Comparison of ENCODE assay signal across 8 cellular contexts in the genomic region with DNA sequence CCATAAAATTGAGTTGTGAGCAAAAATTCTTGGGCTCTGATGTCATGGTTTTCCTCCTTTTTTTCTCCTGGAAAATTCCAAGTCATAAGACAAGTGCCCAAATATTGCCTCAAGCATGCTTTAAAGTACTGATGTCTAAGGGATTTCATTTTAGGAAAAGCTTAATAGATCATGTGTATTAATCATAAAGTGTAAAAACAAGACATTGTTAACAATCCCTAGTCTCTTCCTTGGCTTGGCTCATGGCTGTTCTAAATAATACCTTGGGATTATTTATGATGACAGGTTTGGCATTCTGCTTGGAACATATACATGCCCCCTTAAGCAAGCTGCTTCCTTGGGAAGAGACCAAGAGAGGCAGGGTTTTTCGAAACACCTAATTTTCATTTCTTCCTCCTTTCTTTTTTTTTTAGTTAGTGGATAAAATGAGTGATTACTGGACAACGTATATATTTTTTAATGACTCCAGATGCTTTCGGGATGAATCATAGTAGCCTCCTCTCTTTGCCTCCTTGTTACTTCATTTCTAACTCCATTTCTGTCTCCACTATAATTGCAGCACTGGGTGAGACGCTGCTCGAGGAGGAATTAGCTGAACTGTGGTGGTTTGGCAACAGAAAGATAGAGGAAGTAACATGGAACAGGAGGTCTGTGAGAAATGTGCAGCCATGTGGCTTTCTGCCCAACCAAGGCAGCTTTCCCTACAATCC.
A peak's percentile ranks its signal among the peaks of the same experiment; 100 is the strongest.
DNase-seq lines count a peak whose midpoint lies in the region; ATAC-seq and TF ChIP-seq lines count a peak whose summit lies in the region.

No MANE protein-coding gene starts in this region.

- no peaks in the 10 kb centered on the region for H3K27me3 ChIP-seq in BLaER1 treated with 17β-estradiol and CSF1 and Interleukin-3, amounts not matched to agents 10 nM and 100 nM

- POLR2A ChIA-PET in HEK293T (lab: Yijun Ruan, JAX): no interaction called here

- CTCF ChIA-PET in HEK293T (lab: Yijun Ruan, JAX): no interaction called here

- DNase-seq in Kasumi-1 (lab: John Stamatoyannopoulos, UW) (peak; percentile 94 to 96), astrocyte of the spinal cord (ENCODE audit: low read depth, low spot score) (peak; percentile 88), medulla oblongata (ENCODE audit: extremely low spot score) (peak; percentile 69), D341Med (ENCODE audit: low spot score) (no peak), HEK293T (ENCODE audit: extremely low spot score) (no peak), NCI-H82 treated with DMSO at 0.1 percent for 48 hours (lab: John Stamatoyannopoulos, UW; ENCODE audit: unreplicated experiment) (no peak)

- no peak for TF ChIP-seq CTCF in astrocyte of the spinal cord (IDR thresholded peaks at IDR 0.05; ENCODE audit: low read depth, low read length)

- H3K36me3 ChIP-seq in BLaER1 treated with 17β-estradiol and CSF1 and Interleukin-3, amounts not matched to agents 10 nM and 100 nM: no peaks in the 10 kb centered on the region

- H3K9ac ChIP-seq in BLaER1 treated with 17β-estradiol and CSF1 and Interleukin-3, amounts not matched to agents 10 nM and 100 nM: peak overlapping the region in 3 of 11 experiments; percentile 34 to 55 (median 37); a peak in 4 of 22 replicates

- in situ Hi-C loops in astrocyte of the spinal cord (cut with HindIII; ENCODE audit: low sequenced_read_pairs): no loop called here

- no peak for ATAC-seq in HG03469 (IDR thresholded peaks at IDR 0.05; ENCODE audit: unreplicated experiment)

- peak overlapping the region in 5 of 11 experiments; percentile 2 to 69 (median 66); a peak in 8 of 22 replicates for H3K27ac ChIP-seq in BLaER1 treated with 17β-estradiol and CSF1 and Interleukin-3, amounts not matched to agents 10 nM and 100 nM

- no peak overlapping the region for H3K4me3 ChIP-seq in BLaER1 treated with 17β-estradiol and CSF1 and Interleukin-3, amounts not matched to agents 10 nM and 100 nM
- no peak overlapping the region for H3K4me3 ChIP-seq in astrocyte of the spinal cord (ENCODE audit: low read depth, low read length)

- no peaks in the 10 kb centered on the region for H4K20me1 ChIP-seq in BLaER1 treated with 17β-estradiol and CSF1 and Interleukin-3, amounts not matched to agents 10 nM and 100 nM

- H3K4me2 ChIP-seq in BLaER1 treated with 17β-estradiol and CSF1 and Interleukin-3, amounts not matched to agents 10 nM and 100 nM: peak overlapping the region; percentile 22 to 83 (median 45); a peak in 21 of 22 replicates

- no peaks in the 10 kb centered on the region for H3K9me3 ChIP-seq in BLaER1 treated with 17β-estradiol and CSF1 and Interleukin-3, amounts not matched to agents 10 nM and 100 nM (replicated peaks in 1 of 11)

- H3K4me1 ChIP-seq in BLaER1 treated with 17β-estradiol and CSF1 and Interleukin-3, amounts not matched to agents 10 nM and 100 nM: peaks cover 7 to 35% (median 18%) of the 10 kb centered on the region in 10 experiments; a peak in 19 of 20 replicates

TF ChIP-seq in HEK293T, 16 proteins besides CTCF, POLR2A, EP300 and RAD21:
- no peak for TF ChIP-seq ARNT (IDR thresholded peaks at IDR 0.05)
- no peak for TF ChIP-seq ELF4 (IDR thresholded peaks at IDR 0.05)
- TF ChIP-seq SP1 (IDR thresholded peaks at IDR 0.05): no peak
- no peak for TF ChIP-seq L3MBTL2 (conservative IDR thresholded peaks at IDR 0.05)
- TF ChIP-seq FOXK2 (IDR thresholded peaks at IDR 0.05): no peak
- TF ChIP-seq CTBP1 (IDR thresholded peaks at IDR 0.05; ENCODE audit: borderline replicate concordance): no peak
- no peak for TF ChIP-seq TARDBP (IDR thresholded peaks at IDR 0.05)
- TF ChIP-seq FOXM1 (IDR thresholded peaks at IDR 0.05; ENCODE audit: borderline replicate concordance): no peak
- TF ChIP-seq LEF1 (IDR thresholded peaks at IDR 0.05; ENCODE audit: borderline replicate concordance): no peak

Comparison
In these comparisons a context has a peak if more than half of its experiments do, and no peak if none do; other contexts are left out.
1. DNase-seq: peak in Kasumi-1 (2 of 2), astrocyte of the spinal cord (single experiment) and medulla oblongata (single experiment); none in D341Med (single experiment), HEK293T (single experiment) and NCI-H82 treated with DMSO at 0.1 percent for 48 hours (single experiment).